8 cellular contexts compared by ENCODE assay signal in the genomic region with DNA sequence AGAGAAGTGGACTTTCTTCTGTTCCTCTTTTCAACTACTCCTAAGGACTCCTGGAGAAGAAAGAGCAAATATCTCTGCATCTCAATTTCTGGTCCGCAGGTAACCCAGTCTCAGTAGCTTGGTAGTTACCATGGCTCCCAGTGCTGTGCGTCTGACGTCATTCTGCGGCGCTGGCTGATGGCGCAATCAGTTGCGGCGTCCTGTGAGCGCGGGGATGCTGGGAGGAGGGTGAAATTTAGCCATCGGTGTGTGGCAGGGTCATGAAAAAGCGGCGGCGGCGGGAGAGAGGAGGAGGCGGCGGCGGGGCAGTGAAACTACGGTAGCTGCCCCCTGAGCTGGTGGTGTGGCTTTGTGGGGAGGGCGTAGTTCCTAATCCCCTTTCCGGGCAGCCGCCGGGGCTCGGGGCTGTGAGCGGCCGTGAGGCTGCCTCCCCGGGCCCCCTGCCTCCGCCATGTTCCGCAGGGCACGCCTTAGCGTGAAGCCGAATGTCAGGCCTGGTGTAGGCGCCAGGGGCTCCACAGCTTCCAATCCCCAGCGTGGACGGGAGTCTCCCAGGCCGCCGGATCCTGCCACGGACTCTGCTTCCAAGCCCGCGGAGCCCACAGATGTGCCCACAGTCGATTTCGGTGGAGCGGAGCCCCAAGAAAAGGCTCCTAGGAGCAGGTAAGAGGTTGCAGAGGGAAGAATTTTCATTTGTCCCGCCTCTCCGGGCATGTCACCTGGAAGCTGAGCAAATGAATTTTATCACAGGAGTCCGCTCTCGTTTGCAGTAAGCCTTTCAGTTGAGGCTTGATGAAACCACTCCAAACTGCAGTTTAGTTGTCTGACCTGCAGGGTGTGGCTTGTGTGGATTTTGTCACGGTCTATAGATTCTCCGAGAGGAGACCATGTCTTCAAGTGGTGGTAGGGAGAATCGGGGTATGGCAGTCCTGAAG. TPM values are rescaled to one million over a fixed set of nuclear protein-coding genes. Genes with fewer than 3 reads are reported as not detected.
DNase-seq lines count a peak whose midpoint lies in the region; FAIRE-seq and TF ChIP-seq lines count a peak whose summit lies in the region.

A gene with protein sequence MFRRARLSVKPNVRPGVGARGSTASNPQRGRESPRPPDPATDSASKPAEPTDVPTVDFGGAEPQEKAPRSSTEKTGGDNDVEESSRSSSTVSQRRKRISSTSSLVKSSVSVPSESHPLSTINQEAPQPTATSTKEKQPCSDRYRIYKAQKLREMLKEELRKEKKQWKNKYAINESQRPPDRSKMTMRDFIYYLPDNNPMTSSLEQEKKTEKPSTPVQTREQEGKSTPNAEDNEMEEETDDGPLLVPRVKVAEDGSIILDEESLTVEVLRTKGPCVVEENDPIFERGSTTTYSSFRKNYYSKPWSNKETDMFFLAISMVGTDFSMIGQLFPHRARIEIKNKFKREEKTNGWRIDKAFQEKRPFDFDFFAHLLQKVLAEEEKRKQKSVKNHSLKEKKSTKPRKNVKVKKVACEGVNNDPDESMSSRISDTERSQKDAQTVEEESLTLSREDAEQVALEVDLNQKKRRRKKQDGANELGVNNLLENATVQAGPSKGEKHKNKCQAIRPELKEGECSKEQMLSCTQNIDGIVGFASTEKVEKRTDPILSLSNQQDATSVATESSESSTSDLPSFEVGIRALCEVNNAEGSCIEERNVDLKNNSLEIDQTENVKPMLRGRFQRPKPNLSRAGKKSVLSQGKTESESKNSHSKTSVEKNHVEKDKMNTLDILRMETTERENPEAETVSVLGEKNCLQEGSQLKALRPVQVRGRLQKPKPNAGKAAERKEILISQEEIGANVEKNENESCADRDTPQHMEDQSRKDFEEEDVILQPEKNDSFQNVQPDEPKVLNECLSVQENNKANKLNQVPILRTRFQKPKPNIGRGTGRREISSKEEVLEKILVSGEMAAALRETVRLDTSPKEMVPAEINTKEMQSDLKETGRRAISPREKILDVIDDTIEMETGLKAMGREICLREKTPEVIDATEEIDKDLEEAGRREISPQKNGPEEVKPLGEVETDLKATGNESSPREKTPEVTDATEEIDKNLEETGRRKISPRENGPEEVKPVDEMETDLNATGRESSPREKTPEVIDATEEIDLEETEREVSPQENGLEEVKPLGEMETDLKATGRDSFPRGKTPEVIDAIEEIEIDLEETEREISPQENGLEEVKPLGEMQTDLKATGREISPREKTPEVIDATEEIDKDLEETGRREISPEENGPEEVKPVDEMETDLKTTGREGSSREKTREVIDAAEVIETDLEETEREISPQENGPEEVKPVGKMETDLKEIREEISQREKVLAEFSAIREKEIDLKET (N-terminal part only) (plus strand): TSS at position 225 of the 935 bp plus-strand sequence. CDS start 227 bp downstream, at position 452.

- DNase-seq in HAP-1 (ENCODE audit: low spot score in 2 of 2) (peak; percentile 90 to 95), MG63 (peak; percentile 94), SHP77 treated with DMSO at 0.1 percent for 48 hours (lab: John Stamatoyannopoulos, UW) (peak; percentile 79), fibroblast of the aortic adventitia (ENCODE audit: low read depth) (peak; percentile 93)
- peak; percentile 99 for DNase-seq in activated effector memory CD4-positive, alpha-beta T cell treated with anti-CD3 and anti-CD28 coated beads, Interleukin-2, amount 50 U/mL, for 16 hours

- H3K27me3 ChIP-seq in HAP-1 (ENCODE audit: low read depth) = peaks cover 16% of the 10 kb centered on the region
- peaks cover 16% of the 10 kb centered on the region for H3K27me3 ChIP-seq in MG63

- H3K36me3 Mint-ChIP-seq in nephron (ENCODE audit: low read depth) = peaks cover 23% of the 10 kb centered on the region
- peaks cover 31% of the 10 kb centered on the region for H3K36me3 Mint-ChIP-seq in stimulated activated naive CD8-positive, alpha-beta T cell treated with anti-CD3 and anti-CD28 coated beads, Interleukin-15, Interleukin-2, amounts not matched to agents 100 ng/mL and 50 ng/mL, for 24 hours (ENCODE audit: low read depth)

- H3K9me3 Mint-ChIP-seq in nephron = no peaks in the 10 kb centered on the region
- H3K9me3 Mint-ChIP-seq in stimulated activated naive CD8-positive, alpha-beta T cell treated with anti-CD3 and anti-CD28 coated beads, Interleukin-15, Interleukin-2, amounts not matched to agents 100 ng/mL and 50 ng/mL, for 24 hours = no peaks in the 10 kb centered on the region

- peak within 1 kb of the TSS; percentile 92 to 98 (median 95) for H3K4me3 Mint-ChIP-seq in nephron
- peak within 1 kb of the TSS; percentile 99 for H3K4me3 Mint-ChIP-seq in stimulated activated naive CD8-positive, alpha-beta T cell treated with anti-CD3 and anti-CD28 coated beads, Interleukin-15, Interleukin-2, amounts not matched to agents 100 ng/mL and 50 ng/mL, for 24 hours

- H3K9me3 ChIP-seq in HAP-1 (no peaks in the 10 kb centered on the region), MG63 (no peaks in the 10 kb centered on the region)

- peaks cover 13% of the 10 kb centered on the region for H3K27me3 Mint-ChIP-seq in nephron (ENCODE audit: low read depth)
- peaks cover 8% of the 10 kb centered on the region for H3K27me3 Mint-ChIP-seq in stimulated activated naive CD8-positive, alpha-beta T cell treated with anti-CD3 and anti-CD28 coated beads, Interleukin-15, Interleukin-2, amounts not matched to agents 100 ng/mL and 50 ng/mL, for 24 hours

- peak within 1 kb of the TSS; percentile 97 for H3K4me3 ChIP-seq in HAP-1
- peak within 1 kb of the TSS; percentile 84 for H3K4me3 ChIP-seq in MG63
- H3K4me3 ChIP-seq in fibroblast of the aortic adventitia (ENCODE audit: low read depth, low read length) = peak within 1 kb of the TSS; percentile 77

- H3K4me1 ChIP-seq in HAP-1 = peaks cover 11% of the 10 kb centered on the region

- H3K36me3 ChIP-seq in HAP-1 (replicated peaks) (peaks cover 25% of the 10 kb centered on the region), MG63 (peaks cover 24% of the 10 kb centered on the region)

- FAIRE-seq in G401.6 (lab: Jason Lieb, UNC) = peak; percentile 73

- in situ Hi-C loops in HAP-1 (cut with MboI; ENCODE audit: low sequenced_read_pairs) = no loop called here

- peaks cover 19% of the 10 kb centered on the region for H3K4me1 Mint-ChIP-seq in nephron
- peaks cover 27% of the 10 kb centered on the region for H3K4me1 Mint-ChIP-seq in stimulated activated naive CD8-positive, alpha-beta T cell treated with anti-CD3 and anti-CD28 coated beads, Interleukin-15, Interleukin-2, amounts not matched to agents 100 ng/mL and 50 ng/mL, for 24 hours (ENCODE audit: low read depth)

- TF ChIP-seq CTCF in fibroblast of the aortic adventitia (IDR thresholded peaks at IDR 0.05; ENCODE audit: insufficient read depth, low read length) = peak; percentile 36
- peak; percentile 24 to 49 (median 36) for TF ChIP-seq CTCF in nephron (IDR thresholded peaks at IDR 0.05; ENCODE audit: unreplicated experiment in 3 of 3)

- H3K27ac Mint-ChIP-seq in nephron = peak within 1 kb of the TSS; percentile 89 to 97 (median 97)
- peak within 1 kb of the TSS; percentile 99 for H3K27ac Mint-ChIP-seq in stimulated activated naive CD8-positive, alpha-beta T cell treated with anti-CD3 and anti-CD28 coated beads, Interleukin-15, Interleukin-2, amounts not matched to agents 100 ng/mL and 50 ng/mL, for 24 hours

RNA-seq across cellular contexts. Expression of the gene that starts here (rescaled TPM):
- total RNA-seq in MG63 (2014; rRNA removed; shearing (Covaris generic); ENCODE audit: low replicate concordance) = 6.7 and 15.6 TPM in 2 replicates
- 27.8 and 90.2 TPM in 2 replicates for total RNA-seq in fibroblast of the aortic adventitia (ENCODE audit: low replicate concordance)

Comparison
In these comparisons a context has a peak if more than half of its experiments do, and no peak if none do; other contexts are left out.
1. Peak in every context shown above with its lines: DNase-seq and H3K4me3 ChIP-seq.